In genomic region chr14:57879516-57879915, GRCh38 we compare ENCODE assay signal across 24 cellular contexts. TPM values are rescaled to one million over a fixed set of nuclear protein-coding genes. Genes with fewer than 3 reads are reported as not detected.
DNase-seq lines count a peak whose midpoint lies in the region; ATAC-seq, FAIRE-seq and TF ChIP-seq lines count a peak whose summit lies in the region.
"Had no signal": no experiment of that assay in that cellular context is flagged by ENCODE, and none has a peak within 500 bp of the region (broad histone marks: within the 10 kb centered on the region; RNA-seq: fewer than 3 reads in every experiment).

No MANE protein-coding gene starts in this region.

- H2BK5ac ChIP-seq in H1 (ENCODE audit: low read depth, low read length), result no peak overlapping the region

- no peak overlapping the region for H3K14ac ChIP-seq in H1 (ENCODE audit: insufficient read length)

- H2BK12ac ChIP-seq in H1 (ENCODE audit: low read depth, low read length), result no peak overlapping the region

- peaks cover 12% of the 10 kb centered on the region; the same call in 1 of the 2 replicates for H3K4me1 ChIP-seq in GM23338 (ENCODE audit: insufficient read depth)
- no peaks in the 10 kb centered on the region for H3K4me1 ChIP-seq in H1 (replicated peaks in 1 of 4; ENCODE audit: control insufficient read depth in 3 of 4, insufficient read depth in 4 of 4, low read length in 3 of 4)
- no peaks in the 10 kb centered on the region for H3K4me1 ChIP-seq in Peyer's patch
- H3K4me1 ChIP-seq: Caco-2 had no signal

- H3K79me1 ChIP-seq in H1 (ENCODE audit: low read depth, low read length), result no peaks in the 10 kb centered on the region

- H4K5ac ChIP-seq in H1 (ENCODE audit: insufficient read length, low read depth, low read length), result no peak overlapping the region

- H3K27me3 ChIP-seq in GM23338 (ENCODE audit: insufficient read depth) (no peaks in the 10 kb centered on the region), H1 (replicated peaks in 1 of 4; ENCODE audit: control insufficient read depth in 3 of 4, extremely low read depth in 1 of 4, insufficient read depth in 3 of 4, low read length in 3 of 4) (no peaks in the 10 kb centered on the region), Peyer's patch (no peaks in the 10 kb centered on the region)

- no peak overlapping the region for H4K91ac ChIP-seq in H1 (replicated peaks; ENCODE audit: insufficient read length, low read length)

- H2AFZ ChIP-seq in GM23338, result peak overlapping the region; percentile 81
- H2AFZ ChIP-seq in H1 (ENCODE audit: low read length), result peak overlapping the region; percentile 55; the same call in 1 of the 2 replicates
- H2AFZ ChIP-seq: GM23248 had no signal

- no peak for DNase-seq in GM23338 (ENCODE audit: low spot score)
- DNase-seq in HTR-8/SVneo (ENCODE audit: insufficient read length, low spot score), result no peak
- DNase-seq in H1 (ENCODE audit: low read depth in 1 of 2, low spot score in 2 of 2), result no peak
- no peak for DNase-seq in urothelium cell line (ENCODE audit: low spot score)
- no peak for DNase-seq in Peyer's patch
- DNase-seq: AML-193; Caco-2; CD4-positive, alpha-beta T cell; DMS153; DMS79; GDM1; GM23248; H7; IMR-90 had no signal

- H3K27me3 Mint-ChIP-seq in GM23338 (ENCODE audit: insufficient read depth, low read depth, poor library complexity), result no peaks in the 10 kb centered on the region

- no peaks in the 10 kb centered on the region; the same call in 1 of the 2 replicates for H3K23me2 ChIP-seq in H1 (ENCODE audit: low read depth, low read length)

- H3K9ac ChIP-seq in H1 (replicated peaks in 1 of 4; ENCODE audit: extremely low read depth in 1 of 4, low read depth in 3 of 4, low read length in 3 of 4), result no peak overlapping the region
- H3K9ac ChIP-seq: GM23248 had no signal

- no peak overlapping the region for H3K56ac ChIP-seq in H1 (replicated peaks; ENCODE audit: insufficient read length, low read depth, low read length)

- H3F3A ChIP-seq in GM23338 (replicated peaks; ENCODE audit: low read depth), result no peaks in the 10 kb centered on the region

- H3K27ac Mint-ChIP-seq in GM23338, result 0 out of 2 replicates have a peak overlapping the region, but pooled peaks have one; percentile 3
- H3K27ac Mint-ChIP-seq: CD4-positive, alpha-beta T cell had no signal

- no peak overlapping the region for H2BK15ac ChIP-seq in H1 (ENCODE audit: low read length)

- H3K79me2 ChIP-seq in GM23338 (replicated peaks; ENCODE audit: insufficient read depth) (no peaks in the 10 kb centered on the region), H1 (ENCODE audit: control insufficient read depth in 1 of 2, insufficient read depth in 2 of 2, low read length in 2 of 2) (no peaks in the 10 kb centered on the region)

- no peaks in the 10 kb centered on the region for H4K20me1 ChIP-seq in GM23338 (replicated peaks; ENCODE audit: insufficient read depth)
- H4K20me1 ChIP-seq in H1 (replicated peaks in 1 of 2; ENCODE audit: control insufficient read depth in 1 of 2, insufficient read depth in 2 of 2, low read length in 2 of 2), result no peaks in the 10 kb centered on the region

- H3K36me3 ChIP-seq in GM23338 (ENCODE audit: insufficient read depth), result no peaks in the 10 kb centered on the region
- H3K36me3 ChIP-seq in H1 (ENCODE audit: control insufficient read depth in 2 of 4, insufficient read depth in 4 of 4, low read length in 3 of 4), result no peaks in the 10 kb centered on the region
- no peaks in the 10 kb centered on the region for H3K36me3 ChIP-seq in Peyer's patch

- CTCF ChIA-PET in H1 (lab: Charles Lee; ENCODE audit: partially characterized antibody), result interaction anchor here (0.7 to 1.8 kb wide), 2 partner anchors 14 to 229 kb away, joined by 3 to 5 read pairs; no protein-coding TSS in a partner anchor

- no peak for TF ChIP-seq CTCF in GM23338 (conservative IDR thresholded peaks at IDR 0.05; ENCODE audit: low read depth in 2 of 2)
- no peak for TF ChIP-seq CTCF in H1 (IDR thresholded peaks at IDR 0.05; ENCODE audit: control extremely low read depth in 1 of 3, insufficient read depth in 1 of 3, low read depth in 1 of 3, low read length in 3 of 3)
- no peak for TF ChIP-seq CTCF in Peyer's patch (IDR thresholded peaks at IDR 0.05)

- H3K9me3 Mint-ChIP-seq in GM23338, result peaks cover 9% of the 10 kb centered on the region

- ATAC-seq in GM23338 (peak; percentile 56), HG03045 (IDR thresholded peaks at IDR 0.05; ENCODE audit: unreplicated experiment) (no peak), HG03095 (IDR thresholded peaks at IDR 0.05; ENCODE audit: unreplicated experiment) (no peak)
- ATAC-seq: K562 had no signal

- peaks cover 10% of the 10 kb centered on the region; the same call in 1 of the 2 replicates for H3K9me2 ChIP-seq in GM23338 (ENCODE audit: insufficient read depth)

- no peak overlapping the region; the same call in 1 of the 2 replicates for H3K18ac ChIP-seq in H1 (ENCODE audit: extremely low read depth, low read length)

- H2BK20ac ChIP-seq in H1 (ENCODE audit: low read length), result no peak overlapping the region

- no peak overlapping the region for H3K4ac ChIP-seq in H1 (replicated peaks; ENCODE audit: insufficient read length, low read depth, low read length)

- H3K4me1 Mint-ChIP-seq in GM23338, result peaks cover 8% of the 10 kb centered on the region

- peaks cover 6% of the 10 kb centered on the region; the same call in 1 of the 3 replicates for H3K36me3 Mint-ChIP-seq in GM23338 (ENCODE audit: low read depth)

- no peak overlapping the region for H3K4me3 Mint-ChIP-seq in GM23338
- H3K4me3 Mint-ChIP-seq: CD4-positive, alpha-beta T cell had no signal

- H3K4me3 ChIP-seq in GM23338 (no peak overlapping the region), H1 (ENCODE audit: extremely low read depth in 1 of 4, insufficient read depth in 2 of 4, low read depth in 3 of 4, low read length in 4 of 4) (no peak overlapping the region), Peyer's patch (no peak overlapping the region)
- H3K4me3 ChIP-seq: GM23248, K562 had no signal

- H2BK120ac ChIP-seq in H1 (replicated peaks; ENCODE audit: low read depth, low read length), result no peak overlapping the region

- H4K8ac ChIP-seq in H1 (ENCODE audit: extremely low read depth, insufficient read depth, low read length), result no peak overlapping the region

- TF ChIP-seq POLR2A in H1 (IDR thresholded peaks at IDR 0.05; ENCODE audit: control extremely low read depth in 1 of 2, low read depth in 2 of 2, low read length in 2 of 2) (no peak), Peyer's patch (IDR thresholded peaks at IDR 0.05) (no peak)

- no peak overlapping the region for H2AK5ac ChIP-seq in H1 (ENCODE audit: low read depth, low read length)

- H3K9me3 ChIP-seq in H1 (ENCODE audit: insufficient read depth in 2 of 2, low read depth in 1 of 2, low read length in 1 of 2) (no peaks in the 10 kb centered on the region), Peyer's patch (no peaks in the 10 kb centered on the region)
- H3K9me3 ChIP-seq: Caco-2 had no signal

- 82% methylated on average over 2 of the region's 2 CpGs; no CpG with 5 or more reads in 1 of the 2 experiments for WGBS in H1 (ENCODE audit: extremely low coverage in 1 of 2, insufficient coverage in 1 of 2, insufficient read length in 1 of 2, insufficient replicate concordance in 2 of 2, low coverage in 1 of 2, low lambda C conversion rate in 2 of 2, missing lambda C conversion rate in 1 of 2), 2 experiments

- FAIRE-seq in HTR-8/SVneo (lab: Jason Lieb, UNC) (peak; percentile 90), H1 (lab: Jason Lieb, UNC) (no peak), urothelium cell line (lab: Jason Lieb, UNC) (peak; percentile 77)
- FAIRE-seq: A204.1, GM12892, GM18507, K562 had no signal

- no peak for TF ChIP-seq EP300 in H1 (IDR thresholded peaks at IDR 0.05; ENCODE audit: borderline replicate concordance in 1 of 2, low read depth in 2 of 2, low read length in 2 of 2)

- TF ChIP-seq RAD21 in H1 (IDR thresholded peaks at IDR 0.05 in 1 of 2, conservative IDR thresholded peaks at IDR 0.05 in 1 of 2; ENCODE audit: low read depth in 2 of 2, low read length in 2 of 2), result no peak

- POLR2A ChIA-PET in H1 (lab: Charles Lee; ENCODE audit: partially characterized antibody), result no interaction called here

- H3K4me2 ChIP-seq in GM23338 (no peak overlapping the region), H1 (ENCODE audit: insufficient read depth in 1 of 2, low read depth in 2 of 2, low read length in 2 of 2) (no peak overlapping the region; a peak in 1 of 4 replicates)

- H3K27ac ChIP-seq in GM23338 (ENCODE audit: low read depth) (no peak overlapping the region), H1 (ENCODE audit: low read depth, low read length) (no peak overlapping the region), Peyer's patch (no peak overlapping the region)
- H3K27ac ChIP-seq: C4-2B, GM23248, HL-60 had no signal

- no peak overlapping the region for H3K23ac ChIP-seq in H1 (ENCODE audit: insufficient read length)

TF ChIP-seq in H1, 55 proteins besides CTCF, POLR2A, EP300 and RAD21:
- no peak for TF ChIP-seq MAFK (IDR thresholded peaks at IDR 0.05; ENCODE audit: low read depth, low read length)
- no peak for TF ChIP-seq SP2 (IDR thresholded peaks at IDR 0.05; ENCODE audit: low read length)
- no peak for TF ChIP-seq NRF1 (IDR thresholded peaks at IDR 0.05; ENCODE audit: low read depth, low read length)
- TF ChIP-seq NANOG (IDR thresholded peaks at IDR 0.05; ENCODE audit: insufficient read depth, low read depth, low read length, poor library complexity, severe bottlenecking), result peak; percentile 89
- TF ChIP-seq SRF (IDR thresholded peaks at IDR 0.05; ENCODE audit: low read depth, low read length), result no peak
TF ChIP-seq in H1: peak in this region for 1.

RNA-seq across cellular contexts. Expression of gene SLC35F4, which starts 13.6 kb away (rescaled TPM):
- not detected in 2 replicates for total RNA-seq in GM23338 (2014; rRNA removed; shearing (Covaris generic))
- polyA plus RNA-seq in GM23338 (2016; fragmentation: Nextera tagmentation; extraction: Ambion mirVana) (0.10 and 0.23 TPM in 2 replicates), H1 (2011; rRNA removed) (not detected in 2 replicates)
- total RNA-seq in H1 (2021; fragmentation: NEBNext Ultra II Directional; extraction: Animal tissue kit (Norgen Biotek cat#: 25700)), result not detected in 2 replicates
- not detected for polyA plus RNA-seq in H1 (2011; cell fraction: cytosol; rRNA removed)
- polyA plus RNA-seq in H1 (2011; cell fraction: nucleus; rRNA removed), result 0.19 TPM
- polyA plus RNA-seq in H1 (2012, experiment 1 of 2), result not detected in 4 replicates
- polyA plus RNA-seq in H1 (2012, experiment 2 of 2), result not detected
- polyA plus RNA-seq in H1 (2013, experiment 1 of 2), result not detected
- 0.04 TPM for polyA plus RNA-seq in H1 (2013, experiment 2 of 2)
- polyA minus RNA-seq in H1 (2011; rRNA and poly(A)+ RNA removed), result 0.13 TPM in 1 of 2 replicates, not detected in the other
- polyA minus RNA-seq in H1 (2011; cell fraction: cytosol; rRNA and poly(A)+ RNA removed), result not detected
- not detected for polyA minus RNA-seq in H1 (2011; cell fraction: nucleus; rRNA and poly(A)+ RNA removed)
- not detected for total RNA-seq in Peyer's patch
- total RNA-seq: Caco-2; CD4-positive, alpha-beta T cell; Daoy; GM23248; H7; IMR-90; K562 had no signal
- polyA plus RNA-seq: BJ, GM23248, IMR-90 had no signal
